Comparison of ENCODE assay signal across 1 cellular context in genomic region chr16:89197633-89198416, GRCh38.
TF ChIP-seq lines count a peak whose summit lies in the region.

No MANE protein-coding gene starts in this region.

TF ChIP-seq in HepG2, 621 proteins besides CTCF, POLR2A, EP300 and RAD21 (continued from another document and continues in another):
- TF ChIP-seq ZNF597 (CRISPR knock-in tag; IDR thresholded peaks at IDR 0.05) (no peak), HOXA3 (CRISPR knock-in tag; IDR thresholded peaks at IDR 0.05) (peak; percentile 82), PRMT3 (CRISPR knock-in tag; IDR thresholded peaks at IDR 0.05; ENCODE audit: borderline replicate concordance, low read depth) (0 out of 2 replicates have a peak, but pooled peaks have one; percentile 47), ELF1 (CRISPR knock-in tag; IDR thresholded peaks at IDR 0.05) (peak; percentile 68), SSRP1 (CRISPR knock-in tag; IDR thresholded peaks at IDR 0.05) (no peak), CBX1 (IDR thresholded peaks at IDR 0.05; ENCODE audit: low read depth) (no peak), ZNF775 (CRISPR knock-in tag; IDR thresholded peaks at IDR 0.05; ENCODE audit: borderline replicate concordance) (no peak), SOX6 (IDR thresholded peaks at IDR 0.05) (no peak), SOX6 (CRISPR knock-in tag; IDR thresholded peaks at IDR 0.05) (peak; percentile 99), ZNF160 (CRISPR knock-in tag; IDR thresholded peaks at IDR 0.05) (no peak), ZNF251 (CRISPR knock-in tag; IDR thresholded peaks at IDR 0.05) (no peak), CSRNP1 (CRISPR knock-in tag; IDR thresholded peaks at IDR 0.05) (no peak), ZNF589 (CRISPR knock-in tag; conservative IDR thresholded peaks at IDR 0.05) (peak; percentile 94), SUZ12 (IDR thresholded peaks at IDR 0.05; ENCODE audit: low read depth, low read length) (no peak), TBP (CRISPR knock-in tag; IDR thresholded peaks at IDR 0.05) (no peak), ZNF224 (CRISPR knock-in tag; IDR thresholded peaks at IDR 0.05) (no peak), GPN1 (CRISPR knock-in tag; IDR thresholded peaks at IDR 0.05; ENCODE audit: borderline replicate concordance) (no peak), ZSCAN30 (CRISPR knock-in tag; IDR thresholded peaks at IDR 0.05) (no peak), SMARCC2 (IDR thresholded peaks at IDR 0.05) (no peak), ZBTB26 (CRISPR knock-in tag; IDR thresholded peaks at IDR 0.05; ENCODE audit: borderline replicate concordance) (peak; percentile 50), FUBP1 (CRISPR knock-in tag; IDR thresholded peaks at IDR 0.05; ENCODE audit: borderline replicate concordance) (no peak), FOXJ3 (CRISPR knock-in tag; IDR thresholded peaks at IDR 0.05; ENCODE audit: borderline replicate concordance) (peak; percentile 94; the same call in 1 of the 2 replicates), TCF12 (IDR thresholded peaks at IDR 0.05) (no peak), TCF12 (CRISPR knock-in tag; IDR thresholded peaks at IDR 0.05) (peak; percentile 89; the same call in 1 of the 2 replicates), YEATS4 (CRISPR knock-in tag; IDR thresholded peaks at IDR 0.05; ENCODE audit: borderline replicate concordance) (peak; percentile 68; the same call in 1 of the 2 replicates), GPBP1L1 (CRISPR knock-in tag; IDR thresholded peaks at IDR 0.05) (no peak), ESRRA (CRISPR knock-in tag; IDR thresholded peaks at IDR 0.05; ENCODE audit: low read depth) (0 out of 2 replicates have a peak, but pooled peaks have one; percentile 40), KIAA2018 (CRISPR knock-in tag; IDR thresholded peaks at IDR 0.05; ENCODE audit: borderline replicate concordance) (no peak), REXO4 (CRISPR knock-in tag; IDR thresholded peaks at IDR 0.05; ENCODE audit: borderline replicate concordance) (no peak), PHB2 (IDR thresholded peaks at IDR 0.05; ENCODE audit: partially characterized antibody) (no peak), KLF16 (CRISPR knock-in tag; IDR thresholded peaks at IDR 0.05) (peak; percentile 80 to 93; a peak in 3 of 4 replicates), ZNF230 (CRISPR knock-in tag; IDR thresholded peaks at IDR 0.05) (no peak), KLF12 (CRISPR knock-in tag; IDR thresholded peaks at IDR 0.05; ENCODE audit: borderline replicate concordance) (no peak), MATR3 (CRISPR knock-in tag; IDR thresholded peaks at IDR 0.05) (no peak), FOSL1 (CRISPR knock-in tag; IDR thresholded peaks at IDR 0.05; ENCODE audit: borderline replicate concordance) (peak; percentile 14; the same call in 1 of the 2 replicates), ZNF350 (CRISPR knock-in tag; IDR thresholded peaks at IDR 0.05; ENCODE audit: borderline replicate concordance, low read depth) (peak; percentile 84; the same call in 1 of the 2 replicates), ZNF576 (CRISPR knock-in tag; IDR thresholded peaks at IDR 0.05) (no peak), JDP2 (CRISPR knock-in tag; IDR thresholded peaks at IDR 0.05; ENCODE audit: borderline replicate concordance) (no peak), ZKSCAN5 (CRISPR knock-in tag; IDR thresholded peaks at IDR 0.05) (no peak), ZNF768 (CRISPR knock-in tag; IDR thresholded peaks at IDR 0.05) (peak; percentile 79; the same call in 1 of the 2 replicates), MXD3 (CRISPR knock-in tag; IDR thresholded peaks at IDR 0.05) (no peak), ZNF644 (CRISPR knock-in tag; IDR thresholded peaks at IDR 0.05; ENCODE audit: low read depth) (peak; percentile 69), USF2 (IDR thresholded peaks at IDR 0.05; ENCODE audit: low read depth, low read length) (no peak), USF2 (CRISPR knock-in tag; IDR thresholded peaks at IDR 0.05; ENCODE audit: borderline replicate concordance) (no peak), TEAD3 (CRISPR knock-in tag; optimal IDR thresholded peaks at IDR 0.05; ENCODE audit: borderline replicate concordance) (peak; percentile 89), ATAD3A (CRISPR knock-in tag; IDR thresholded peaks at IDR 0.05) (no peak), KAT8 (CRISPR knock-in tag; IDR thresholded peaks at IDR 0.05) (peak; percentile 85), RFX3 (CRISPR knock-in tag; IDR thresholded peaks at IDR 0.05) (no peak), E2F2 (CRISPR knock-in tag; IDR thresholded peaks at IDR 0.05; ENCODE audit: borderline replicate concordance) (no peak)
